1 cellular context compared by ENCODE assay signal in genomic region chr4:166277406-166277805, GRCh38.
TF ChIP-seq lines count a peak whose summit lies in the region.

No MANE protein-coding gene starts in this region.

TF ChIP-seq in SK-N-SH, 30 proteins besides CTCF, POLR2A, EP300 and RAD21:
- TF ChIP-seq REST (IDR thresholded peaks at IDR 0.05; ENCODE audit: low read depth, low read length) (no peak), FOSL2 (IDR thresholded peaks at IDR 0.05; ENCODE audit: borderline replicate concordance, low read depth) (peak; percentile 26; the same call in 1 of the 2 replicates), ZBTB33 (IDR thresholded peaks at IDR 0.05; ENCODE audit: borderline replicate concordance, low read depth) (no peak), JUND (IDR thresholded peaks at IDR 0.05) (no peak), GABPA (IDR thresholded peaks at IDR 0.05; ENCODE audit: low read depth) (no peak), NRF1 (IDR thresholded peaks at IDR 0.05; ENCODE audit: low read depth, low read length) (no peak), GATA2 (CRISPR knock-in tag; IDR thresholded peaks at IDR 0.05) (no peak)
